3 cellular contexts compared by ENCODE assay signal in genomic region chr15:30360990-30361389, GRCh38. TPM values are rescaled to one million over a fixed set of nuclear protein-coding genes. Genes with fewer than 3 reads are reported as not detected.
"Had no signal": no experiment of that assay in that cellular context is flagged by ENCODE, and none has a peak within 500 bp of the region (broad histone marks: within the 10 kb centered on the region; RNA-seq: fewer than 3 reads in every experiment).

No MANE protein-coding gene starts in this region.

RNA-seq across cellular contexts. Expression of gene CHRFAM7A, which starts 32.4 kb away (rescaled TPM):
- total RNA-seq: PC-9, RPMI7951, SJSA1 had no signal
